In genomic region chr11:68212421-68213134, GRCh38 we compare ENCODE assay signal across 8 cellular contexts. TPM values are rescaled to one million over a fixed set of nuclear protein-coding genes. Genes with fewer than 3 reads are reported as not detected.
A peak's percentile ranks its signal among the peaks of the same experiment; 100 is the strongest.
DNase-seq lines count a peak whose midpoint lies in the region; ATAC-seq, FAIRE-seq and TF ChIP-seq lines count a peak whose summit lies in the region.

No MANE protein-coding gene starts in this region.

- FAIRE-seq in A549 (lab: Jason Lieb, UNC): no peak

- H3K4me2 ChIP-seq in A549: peak overlapping the region; percentile 100

- no peak for TF ChIP-seq RAD21 in A549 (conservative IDR thresholded peaks at IDR 0.05 in 1 of 2, IDR thresholded peaks at IDR 0.05 in 1 of 2)

- H3K9ac ChIP-seq in mucosa of stomach (ENCODE audit: low read length): peak overlapping the region; percentile 84

- ATAC-seq in A549 (peak; percentile 66 to 80), HG03175 (IDR thresholded peaks at IDR 0.05; ENCODE audit: unreplicated experiment) (peak; percentile 65)

- H3K4me3 ChIP-seq in A549: peak overlapping the region; percentile 91
- peak overlapping the region; percentile 84 for H3K4me3 ChIP-seq in epithelial cell of proximal tubule (ENCODE audit: low read depth, low read length)
- peak overlapping the region; percentile 96 for H3K4me3 ChIP-seq in mucosa of stomach (ENCODE audit: low read length)

- peak overlapping the region; percentile 100 for H3K27ac ChIP-seq in A549

- DNase-seq in A549 (ENCODE audit: low read depth in 1 of 2, low spot score in 1 of 2) (peak; percentile 76 to 78), GM13976 (ENCODE audit: low spot score) (peak; percentile 89), NOMO-1 (lab: John Stamatoyannopoulos, UW; ENCODE audit: unreplicated experiment in 2 of 2) (peak; percentile 72 to 82), activated T-cell treated with anti-CD3 and anti-CD28 coated beads for 48 hours (ENCODE audit: low read depth) (peak; percentile 52), epithelial cell of proximal tubule (ENCODE audit: low read depth) (no peak)
- peak; percentile 54 for DNase-seq in stimulated activated naive CD4-positive, alpha-beta T cell treated with Interleukin-2 at 50 U/mL for 16 hours (lab: John Stamatoyannopoulos, UW)

- H3K9me3 ChIP-seq in A549 (no peaks in the 10 kb centered on the region), mucosa of stomach (ENCODE audit: control insufficient read depth, low read length) (no peaks in the 10 kb centered on the region)

- H3K4me1 ChIP-seq in A549 (peaks cover 25% of the 10 kb centered on the region), mucosa of stomach (ENCODE audit: control insufficient read depth, insufficient read depth, low read length) (peaks cover 44% of the 10 kb centered on the region)

- CTCF ChIA-PET in A549 (lab: Yijun Ruan, JAX): interaction anchor here (9.1 kb wide), 1 partner anchor 16 kb away, joined by 88 read pairs; no protein-coding TSS in a partner anchor

- POLR2A ChIA-PET in A549 (lab: Yijun Ruan, JAX): no interaction called here

- peak; percentile 34; the same call in 2 of the 3 replicates for TF ChIP-seq CTCF in A549 (IDR thresholded peaks at IDR 0.05)
- peak; percentile 40 for TF ChIP-seq CTCF in GM13976 (IDR thresholded peaks at IDR 0.05; ENCODE audit: borderline replicate concordance, control extremely low read depth, extremely low read depth, insufficient read depth, missing control alignments)
- peak; percentile 22 for TF ChIP-seq CTCF in epithelial cell of proximal tubule (conservative IDR thresholded peaks at IDR 0.05; ENCODE audit: low read depth, low read length)

- H3K27me3 ChIP-seq in mucosa of stomach (ENCODE audit: control insufficient read depth, insufficient read depth, low read length): no peaks in the 10 kb centered on the region

- no peaks in the 10 kb centered on the region for H3K36me3 ChIP-seq in mucosa of stomach (ENCODE audit: control insufficient read depth, insufficient read depth, low read length)

- peak; percentile 6; the same call in 1 of the 2 replicates for TF ChIP-seq POLR2A in A549 (IDR thresholded peaks at IDR 0.05; ENCODE audit: low read length)

- WGBS in A549 (ENCODE audit: missing lambda C conversion rate): 2% methylated on average over 16 of the region's 80 CpGs

- in situ Hi-C loops in GM13976 (cut with MboI; ENCODE audit: low sequenced_read_pairs, unreplicated experiment): no loop called here

- no peak for TF ChIP-seq EP300 in A549 (IDR thresholded peaks at IDR 0.05)

TF ChIP-seq in A549, 52 proteins besides CTCF, POLR2A, EP300 and RAD21:
- no peak for TF ChIP-seq RNF2 (IDR thresholded peaks at IDR 0.05; ENCODE audit: borderline replicate concordance, low read depth)
- TF ChIP-seq KDM5A (IDR thresholded peaks at IDR 0.05): peak; percentile 54; the same call in 1 of the 2 replicates
- no peak for TF ChIP-seq HMGXB4 (CRISPR knock-in tag; IDR thresholded peaks at IDR 0.05; ENCODE audit: borderline replicate concordance)
- TF ChIP-seq NFE2L2 (conservative IDR thresholded peaks at IDR 0.05; ENCODE audit: low read length): no peak
- TF ChIP-seq, protein P1, sequence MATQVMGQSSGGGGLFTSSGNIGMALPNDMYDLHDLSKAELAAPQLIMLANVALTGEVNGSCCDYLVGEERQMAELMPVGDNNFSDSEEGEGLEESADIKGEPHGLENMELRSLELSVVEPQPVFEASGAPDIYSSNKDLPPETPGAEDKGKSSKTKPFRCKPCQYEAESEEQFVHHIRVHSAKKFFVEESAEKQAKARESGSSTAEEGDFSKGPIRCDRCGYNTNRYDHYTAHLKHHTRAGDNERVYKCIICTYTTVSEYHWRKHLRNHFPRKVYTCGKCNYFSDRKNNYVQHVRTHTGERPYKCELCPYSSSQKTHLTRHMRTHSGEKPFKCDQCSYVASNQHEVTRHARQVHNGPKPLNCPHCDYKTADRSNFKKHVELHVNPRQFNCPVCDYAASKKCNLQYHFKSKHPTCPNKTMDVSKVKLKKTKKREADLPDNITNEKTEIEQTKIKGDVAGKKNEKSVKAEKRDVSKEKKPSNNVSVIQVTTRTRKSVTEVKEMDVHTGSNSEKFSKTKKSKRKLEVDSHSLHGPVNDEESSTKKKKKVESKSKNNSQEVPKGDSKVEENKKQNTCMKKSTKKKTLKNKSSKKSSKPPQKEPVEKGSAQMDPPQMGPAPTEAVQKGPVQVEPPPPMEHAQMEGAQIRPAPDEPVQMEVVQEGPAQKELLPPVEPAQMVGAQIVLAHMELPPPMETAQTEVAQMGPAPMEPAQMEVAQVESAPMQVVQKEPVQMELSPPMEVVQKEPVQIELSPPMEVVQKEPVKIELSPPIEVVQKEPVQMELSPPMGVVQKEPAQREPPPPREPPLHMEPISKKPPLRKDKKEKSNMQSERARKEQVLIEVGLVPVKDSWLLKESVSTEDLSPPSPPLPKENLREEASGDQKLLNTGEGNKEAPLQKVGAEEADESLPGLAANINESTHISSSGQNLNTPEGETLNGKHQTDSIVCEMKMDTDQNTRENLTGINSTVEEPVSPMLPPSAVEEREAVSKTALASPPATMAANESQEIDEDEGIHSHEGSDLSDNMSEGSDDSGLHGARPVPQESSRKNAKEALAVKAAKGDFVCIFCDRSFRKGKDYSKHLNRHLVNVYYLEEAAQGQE (IDR thresholded peaks at IDR 0.05): no peak
- TF ChIP-seq CBX2 (IDR thresholded peaks at IDR 0.05; ENCODE audit: borderline replicate concordance, low read depth): no peak
- no peak for TF ChIP-seq EHMT2 (IDR thresholded peaks at IDR 0.05; ENCODE audit: low read depth)
- TF ChIP-seq, protein P2, sequence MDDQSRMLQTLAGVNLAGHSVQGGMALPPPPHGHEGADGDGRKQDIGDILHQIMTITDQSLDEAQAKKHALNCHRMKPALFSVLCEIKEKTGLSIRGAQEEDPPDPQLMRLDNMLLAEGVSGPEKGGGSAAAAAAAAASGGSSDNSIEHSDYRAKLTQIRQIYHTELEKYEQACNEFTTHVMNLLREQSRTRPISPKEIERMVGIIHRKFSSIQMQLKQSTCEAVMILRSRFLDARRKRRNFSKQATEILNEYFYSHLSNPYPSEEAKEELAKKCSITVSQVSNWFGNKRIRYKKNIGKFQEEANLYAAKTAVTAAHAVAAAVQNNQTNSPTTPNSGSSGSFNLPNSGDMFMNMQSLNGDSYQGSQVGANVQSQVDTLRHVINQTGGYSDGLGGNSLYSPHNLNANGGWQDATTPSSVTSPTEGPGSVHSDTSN (IDR thresholded peaks at IDR 0.05): no peak
- no peak for TF ChIP-seq MAFK (IDR thresholded peaks at IDR 0.05; ENCODE audit: partially characterized antibody)
- TF ChIP-seq, protein P3, sequence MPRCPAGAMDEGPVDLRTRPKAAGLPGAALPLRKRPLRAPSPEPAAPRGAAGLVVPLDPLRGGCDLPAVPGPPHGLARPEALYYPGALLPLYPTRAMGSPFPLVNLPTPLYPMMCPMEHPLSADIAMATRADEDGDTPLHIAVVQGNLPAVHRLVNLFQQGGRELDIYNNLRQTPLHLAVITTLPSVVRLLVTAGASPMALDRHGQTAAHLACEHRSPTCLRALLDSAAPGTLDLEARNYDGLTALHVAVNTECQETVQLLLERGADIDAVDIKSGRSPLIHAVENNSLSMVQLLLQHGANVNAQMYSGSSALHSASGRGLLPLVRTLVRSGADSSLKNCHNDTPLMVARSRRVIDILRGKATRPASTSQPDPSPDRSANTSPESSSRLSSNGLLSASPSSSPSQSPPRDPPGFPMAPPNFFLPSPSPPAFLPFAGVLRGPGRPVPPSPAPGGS (IDR thresholded peaks at IDR 0.05): peak; percentile 46; the same call in 1 of the 3 replicates
- no peak for TF ChIP-seq SREBF2 (IDR thresholded peaks at IDR 0.05)
- no peak for TF ChIP-seq POLR2AphosphoS2 (conservative IDR thresholded peaks at IDR 0.05; ENCODE audit: low read length)
TF ChIP-seq in A549: peak in this region for 2.

RNA-seq across cellular contexts. Expression of gene KMT5B, which starts 0.5 kb away (rescaled TPM):
- polyA plus RNA-seq in A549 (2011; rRNA removed) (25.6 and 27.1 TPM in 2 replicates), A549 (2017; fragmentation: RNase III; extraction: RNeasy Plus Mini Kit Qiagen cat#74134 plus additional on column Dnase treatment) (15.2 to 17.9 TPM (median 17.4 TPM) in 3 replicates)
- 6.2 and 6.8 TPM in 2 replicates for polyA plus RNA-seq in A549 (2012; cell fraction: cytosol; rRNA removed)
- polyA plus RNA-seq in A549 (2012; cell fraction: nucleus; rRNA removed): 4.1 and 6.4 TPM in 2 replicates
- 14.2 and 14.8 TPM in 2 replicates for polyA minus RNA-seq in A549 (2011; rRNA and poly(A)+ RNA removed)
- total RNA-seq in epithelial cell of proximal tubule: 16.1 and 17.5 TPM in 2 replicates

RNA-seq across cellular contexts. Expression of gene C11orf24, which starts 59.2 kb away (rescaled TPM):
- 29.4 and 30.6 TPM in 2 replicates for polyA plus RNA-seq in A549 (2011; rRNA removed)
- 55.0 and 69.8 TPM in 2 replicates for polyA plus RNA-seq in A549 (2012; cell fraction: cytosol; rRNA removed)
- polyA plus RNA-seq in A549 (2012; cell fraction: nucleus; rRNA removed): 45.5 and 58.2 TPM in 2 replicates
- polyA plus RNA-seq in A549 (2017; fragmentation: RNase III; extraction: RNeasy Plus Mini Kit Qiagen cat#74134 plus additional on column Dnase treatment): 43.8 to 47.8 TPM (median 44.0 TPM) in 3 replicates
- polyA minus RNA-seq in A549 (2011; rRNA and poly(A)+ RNA removed): 34.8 and 37.4 TPM in 2 replicates
- total RNA-seq in epithelial cell of proximal tubule: 46.4 and 77.3 TPM in 2 replicates
